Comparison of ENCODE assay signal across 8 cellular contexts in genomic region chr16:24728891-24729242, GRCh38. TPM values are rescaled to one million over a fixed set of nuclear protein-coding genes. Genes with fewer than 3 reads are reported as not detected.
DNase-seq lines count a peak whose midpoint lies in the region; ATAC-seq and TF ChIP-seq lines count a peak whose summit lies in the region.

No MANE protein-coding gene starts in this region.

- no peaks in the 10 kb centered on the region for H3K27me3 Mint-ChIP-seq in activated CD8-positive, alpha-beta T cell treated with anti-CD3 and anti-CD28 coated beads for 36 hours
- no peaks in the 10 kb centered on the region for H3K27me3 Mint-ChIP-seq in stimulated activated naive B cell treated with anti-CD40 and anti-IgM and Interleukin-4, amounts not matched to agents 10 μg/mL and 1 μg/mL and 100 μg/mL, for 72 hours

- DNase-seq in stimulated activated CD4-positive, alpha-beta T cell treated with anti-CD3 and anti-CD28 coated beads, Interleukin-4, amount 100 ng/mL, for 1 hour = peak; percentile 5
- no peak for DNase-seq in stimulated activated CD4-positive, alpha-beta T cell treated with anti-CD3 and anti-CD28 coated beads, Interleukin-12 subunit alpha, Interleukin-12 subunit beta, amount 100 ng/mL, for 4 hours
- no peak for DNase-seq in activated CD8-positive, alpha-beta T cell treated with anti-CD3 and anti-CD28 coated beads for 36 hours
- DNase-seq in stimulated activated naive B cell treated with anti-CD40 and anti-IgM and Interleukin-4, amounts not matched to agents 10 μg/mL and 1 μg/mL and 100 μg/mL, for 72 hours = no peak
- DNase-seq in germinal center (ENCODE audit: low spot score) = no peak

- H3K27me3 ChIP-seq in iPS-15b (ENCODE audit: control insufficient read depth, insufficient read depth, low read length) = no peaks in the 10 kb centered on the region

- peaks cover 16% of the 10 kb centered on the region for H3K4me1 ChIP-seq in iPS-15b (ENCODE audit: control insufficient read depth, insufficient read depth, low read length)

- intact Hi-C loops in activated CD8-positive, alpha-beta T cell treated with anti-CD3 and anti-CD28 coated beads for 36 hours (cut with micrococcal nuclease) = no loop called here

- H3K4me3 ChIP-seq in iPS-15b (ENCODE audit: low read depth, low read length) = peak overlapping the region; percentile 72

- TF ChIP-seq CTCF in activated CD8-positive, alpha-beta T cell treated with anti-CD3 and anti-CD28 coated beads for 36 hours (IDR thresholded peaks at IDR 0.05) = no peak

- peaks cover 34% of the 10 kb centered on the region for H3K4me1 Mint-ChIP-seq in activated CD8-positive, alpha-beta T cell treated with anti-CD3 and anti-CD28 coated beads for 36 hours (ENCODE audit: low read depth)
- H3K4me1 Mint-ChIP-seq in stimulated activated naive B cell treated with anti-CD40 and anti-IgM and Interleukin-4, amounts not matched to agents 10 μg/mL and 1 μg/mL and 100 μg/mL, for 72 hours = peaks cover 20 to 26% of the 10 kb centered on the region in 2 donors

- POLR2A ChIA-PET in activated CD8-positive, alpha-beta T cell treated with anti-CD3 and anti-CD28 coated beads for 36 hours (lab: Charles Lee) = interaction anchor here (0.7 kb wide), 3 partner anchors 9 to 161 kb away, joined by 3 to 5 read pairs (median 4); no protein-coding TSS in a partner anchor

- peak overlapping the region; percentile 61 for H3K9ac ChIP-seq in iPS-15b (ENCODE audit: low read depth, low read length)

- CTCF ChIA-PET in activated CD8-positive, alpha-beta T cell treated with anti-CD3 and anti-CD28 coated beads for 36 hours (lab: Charles Lee) = no interaction called here

- peaks cover 28% of the 10 kb centered on the region for H3K36me3 Mint-ChIP-seq in activated CD8-positive, alpha-beta T cell treated with anti-CD3 and anti-CD28 coated beads for 36 hours (ENCODE audit: low read depth)
- peaks cover 13 to 20% of the 10 kb centered on the region in 2 donors for H3K36me3 Mint-ChIP-seq in stimulated activated naive B cell treated with anti-CD40 and anti-IgM and Interleukin-4, amounts not matched to agents 10 μg/mL and 1 μg/mL and 100 μg/mL, for 72 hours

- peak; percentile 6 for ATAC-seq in activated CD8-positive, alpha-beta T cell treated with anti-CD3 and anti-CD28 coated beads for 36 hours
- peak in 1 of 2 donors; percentile 1 for ATAC-seq in stimulated activated naive B cell treated with anti-CD40 and anti-IgM and Interleukin-4, amounts not matched to agents 10 μg/mL and 1 μg/mL and 100 μg/mL, for 72 hours (replicated peaks)
- ATAC-seq in GM21619 (IDR thresholded peaks at IDR 0.05; ENCODE audit: unreplicated experiment) = no peak
- ATAC-seq in HG02884 (IDR thresholded peaks at IDR 0.05; ENCODE audit: unreplicated experiment) = no peak

- H3K36me3 ChIP-seq in iPS-15b (ENCODE audit: control insufficient read depth, insufficient read depth, low read length) = no peaks in the 10 kb centered on the region

- H3K9me3 Mint-ChIP-seq in activated CD8-positive, alpha-beta T cell treated with anti-CD3 and anti-CD28 coated beads for 36 hours = no peaks in the 10 kb centered on the region
- no peaks in the 10 kb centered on the region for H3K9me3 Mint-ChIP-seq in stimulated activated naive B cell treated with anti-CD40 and anti-IgM and Interleukin-4, amounts not matched to agents 10 μg/mL and 1 μg/mL and 100 μg/mL, for 72 hours

- H3K27ac Mint-ChIP-seq in activated CD8-positive, alpha-beta T cell treated with anti-CD3 and anti-CD28 coated beads for 36 hours = peak overlapping the region; percentile 96
- peak overlapping the region; percentile 95 for H3K27ac Mint-ChIP-seq in stimulated activated naive B cell treated with anti-CD40 and anti-IgM and Interleukin-4, amounts not matched to agents 10 μg/mL and 1 μg/mL and 100 μg/mL, for 72 hours

- H3K9me3 ChIP-seq in iPS-15b (ENCODE audit: control insufficient read depth, insufficient read depth, low read length) = no peaks in the 10 kb centered on the region

- H3K4me3 Mint-ChIP-seq in activated CD8-positive, alpha-beta T cell treated with anti-CD3 and anti-CD28 coated beads for 36 hours = peak overlapping the region; percentile 90
- peak overlapping the region; percentile 85 to 90 for H3K4me3 Mint-ChIP-seq in stimulated activated naive B cell treated with anti-CD40 and anti-IgM and Interleukin-4, amounts not matched to agents 10 μg/mL and 1 μg/mL and 100 μg/mL, for 72 hours

RNA-seq across cellular contexts. Expression of gene TNRC6A, which starts 0.6 kb away (rescaled TPM):
- 10 to 100 TPM; 27.7 to 28.9 TPM for total RNA-seq in activated CD8-positive, alpha-beta T cell treated with anti-CD3 and anti-CD28 coated beads for 36 hours
